1 cellular context compared by ENCODE assay signal in genomic region chr7:130227883-130228575, GRCh38.
TF ChIP-seq lines count a peak whose summit lies in the region.

No MANE protein-coding gene starts in this region.

TF ChIP-seq in SK-N-SH, 30 proteins besides CTCF, POLR2A, EP300 and RAD21 (continued from another document):
- no peak for TF ChIP-seq FOXJ3 (CRISPR knock-in tag; IDR thresholded peaks at IDR 0.05)
- TF ChIP-seq POLR2AphosphoS5 (IDR thresholded peaks at IDR 0.05; ENCODE audit: low read depth, low read length) = peak; percentile 73
- no peak for TF ChIP-seq CHD2 (IDR thresholded peaks at IDR 0.05; ENCODE audit: low read length, partially characterized antibody)
- TF ChIP-seq, protein P1, sequence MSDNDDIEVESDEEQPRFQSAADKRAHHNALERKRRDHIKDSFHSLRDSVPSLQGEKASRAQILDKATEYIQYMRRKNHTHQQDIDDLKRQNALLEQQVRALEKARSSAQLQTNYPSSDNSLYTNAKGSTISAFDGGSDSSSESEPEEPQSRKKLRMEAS (IDR thresholded peaks at IDR 0.05; ENCODE audit: low read depth) = no peak
- TF ChIP-seq, protein P2, sequence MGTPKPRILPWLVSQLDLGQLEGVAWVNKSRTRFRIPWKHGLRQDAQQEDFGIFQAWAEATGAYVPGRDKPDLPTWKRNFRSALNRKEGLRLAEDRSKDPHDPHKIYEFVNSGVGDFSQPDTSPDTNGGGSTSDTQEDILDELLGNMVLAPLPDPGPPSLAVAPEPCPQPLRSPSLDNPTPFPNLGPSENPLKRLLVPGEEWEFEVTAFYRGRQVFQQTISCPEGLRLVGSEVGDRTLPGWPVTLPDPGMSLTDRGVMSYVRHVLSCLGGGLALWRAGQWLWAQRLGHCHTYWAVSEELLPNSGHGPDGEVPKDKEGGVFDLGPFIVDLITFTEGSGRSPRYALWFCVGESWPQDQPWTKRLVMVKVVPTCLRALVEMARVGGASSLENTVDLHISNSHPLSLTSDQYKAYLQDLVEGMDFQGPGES (IDR thresholded peaks at IDR 0.05; ENCODE audit: low read depth, low read length) = no peak
- TF ChIP-seq SIN3A (IDR thresholded peaks at IDR 0.05; ENCODE audit: borderline replicate concordance, low read depth, low read length) = no peak
- TF ChIP-seq MEF2A (IDR thresholded peaks at IDR 0.05; ENCODE audit: borderline replicate concordance, low read depth) = no peak
- TF ChIP-seq ZBTB33 (IDR thresholded peaks at IDR 0.05; ENCODE audit: borderline replicate concordance, low read depth) = no peak
- TF ChIP-seq FOXM1 (IDR thresholded peaks at IDR 0.05; ENCODE audit: low read depth) = no peak
